ENCODE assay signal across 26 cellular contexts in genomic region chr15:90866800-90867199, GRCh38. TPM values are rescaled to one million over a fixed set of nuclear protein-coding genes. Genes with fewer than 3 reads are reported as not detected.
"Had no signal": no experiment of that assay in that cellular context is flagged by ENCODE, and none has a peak within 500 bp of the region (broad histone marks: within the 10 kb centered on the region; RNA-seq: fewer than 3 reads in every experiment).

No MANE protein-coding gene starts in this region.

- H3K27ac Mint-ChIP-seq: activated naive CD4-positive, alpha-beta T cell treated with anti-CD3 and anti-CD28 coated beads for 36 hours; activated naive CD8-positive, alpha-beta T cell treated with anti-CD3 and anti-CD28 coated beads, Interleukin-2, amount 50 U/mL, for 24 hours had no signal

- H3K27ac ChIP-seq: brain microvascular endothelial cell, hepatocyte, left ventricle myocardium inferior, ovary, psoas muscle, right atrium auricular region, spleen had no signal

- H3K27me3 ChIP-seq: brain microvascular endothelial cell, hepatocyte, ovary, right atrium auricular region, spleen had no signal

- H3K4me3 Mint-ChIP-seq: activated naive CD4-positive, alpha-beta T cell treated with anti-CD3 and anti-CD28 coated beads for 36 hours; activated naive CD8-positive, alpha-beta T cell treated with anti-CD3 and anti-CD28 coated beads, Interleukin-2, amount 50 U/mL, for 24 hours; activated T-cell treated with anti-CD3 and anti-CD28 coated beads, Interleukin-2, amount 50 U/mL, for 4 hours; immature natural killer cell; mesothelial cell of epicardium had no signal

- H3K4me3 ChIP-seq: hepatocyte, left ventricle myocardium inferior, ovary, psoas muscle, right atrium auricular region, spleen had no signal

- H3K9me3 ChIP-seq: left ventricle myocardium inferior, ovary, psoas muscle, right atrium auricular region, spleen had no signal

- H3K36me3 Mint-ChIP-seq: immature natural killer cell; mesothelial cell of epicardium; naive thymus-derived CD8-positive, alpha-beta T cell had no signal

- DNase-seq: activated CD4-positive, alpha-beta T cell treated with anti-CD3 and anti-CD28 coated beads, Interleukin-2, amount 50 U/mL, for 4 hours; activated CD8-positive, alpha-beta memory T cell treated with anti-CD3 and anti-CD28 coated beads, Interleukin-2, amount 50 U/mL, for 48 hours; activated effector memory CD4-positive, alpha-beta T cell treated with Interleukin-2 at 50 U/mL for 16 hours; activated naive CD4-positive, alpha-beta T cell treated with anti-CD3 and anti-CD28 coated beads for 36 hours; activated naive CD8-positive, alpha-beta T cell treated with anti-CD3 and anti-CD28 coated beads, Interleukin-2, amount 50 U/mL, for 24 hours; activated T-cell treated with anti-CD3 and anti-CD28 coated beads, Interleukin-2, amount 50 U/mL, for 4 hours; aorta; brain microvascular endothelial cell; caudate nucleus; effector memory CD4-positive, alpha-beta T cell; foreskin melanocyte; glutamatergic neuron; immature natural killer cell; left ventricle myocardium inferior; mammary epithelial cell; naive thymus-derived CD8-positive, alpha-beta T cell; ovary; psoas muscle; spleen; stimulated activated CD4-positive, alpha-beta T cell treated with anti-CD3 and anti-CD28 coated beads, Interleukin-4, amount 100 ng/mL, for 1 hour; stimulated activated naive CD8-positive, alpha-beta T cell treated with anti-CD3 and anti-CD28 coated beads, Interleukin-15, Interleukin-2, amounts not matched to agents 100 U/mL and 50 U/mL, for 24 hours had no signal

- H3K9me3 Mint-ChIP-seq: activated naive CD4-positive, alpha-beta T cell treated with anti-CD3 and anti-CD28 coated beads for 36 hours; activated naive CD8-positive, alpha-beta T cell treated with anti-CD3 and anti-CD28 coated beads, Interleukin-2, amount 50 U/mL, for 24 hours; activated T-cell treated with anti-CD3 and anti-CD28 coated beads, Interleukin-2, amount 50 U/mL, for 4 hours; immature natural killer cell; mesothelial cell of epicardium; naive thymus-derived CD8-positive, alpha-beta T cell had no signal

- H3K36me3 ChIP-seq: brain microvascular endothelial cell, left ventricle myocardium inferior, ovary, right atrium auricular region, spleen had no signal

- H3K27me3 Mint-ChIP-seq: activated naive CD8-positive, alpha-beta T cell treated with anti-CD3 and anti-CD28 coated beads, Interleukin-2, amount 50 U/mL, for 24 hours; naive thymus-derived CD8-positive, alpha-beta T cell had no signal

- ATAC-seq: activated CD4-positive, CD25-positive, alpha-beta regulatory T cell treated with anti-CD3 and anti-CD28 coated beads, Interleukin-2, amount 50 U/mL, for 24 hours; activated naive CD8-positive, alpha-beta T cell treated with anti-CD3 and anti-CD28 coated beads, Interleukin-2, amount 50 U/mL, for 24 hours; activated T-cell treated with anti-CD3 and anti-CD28 coated beads, Interleukin-2, amount 50 U/mL, for 4 hours; esophagus mucosa; naive thymus-derived CD8-positive, alpha-beta T cell; psoas muscle; stimulated activated naive CD8-positive, alpha-beta T cell treated with anti-CD3 and anti-CD28 coated beads, Interleukin-15, Interleukin-2, amounts not matched to agents 100 U/mL and 50 U/mL, for 24 hours had no signal

RNA-seq across cellular contexts. Expression of gene FES, which starts 17.5 kb away (rescaled TPM):
- polyA plus RNA-seq: mammary epithelial cell had no signal
